Comparison of ENCODE assay signal across 10 cellular contexts in the genomic region with DNA sequence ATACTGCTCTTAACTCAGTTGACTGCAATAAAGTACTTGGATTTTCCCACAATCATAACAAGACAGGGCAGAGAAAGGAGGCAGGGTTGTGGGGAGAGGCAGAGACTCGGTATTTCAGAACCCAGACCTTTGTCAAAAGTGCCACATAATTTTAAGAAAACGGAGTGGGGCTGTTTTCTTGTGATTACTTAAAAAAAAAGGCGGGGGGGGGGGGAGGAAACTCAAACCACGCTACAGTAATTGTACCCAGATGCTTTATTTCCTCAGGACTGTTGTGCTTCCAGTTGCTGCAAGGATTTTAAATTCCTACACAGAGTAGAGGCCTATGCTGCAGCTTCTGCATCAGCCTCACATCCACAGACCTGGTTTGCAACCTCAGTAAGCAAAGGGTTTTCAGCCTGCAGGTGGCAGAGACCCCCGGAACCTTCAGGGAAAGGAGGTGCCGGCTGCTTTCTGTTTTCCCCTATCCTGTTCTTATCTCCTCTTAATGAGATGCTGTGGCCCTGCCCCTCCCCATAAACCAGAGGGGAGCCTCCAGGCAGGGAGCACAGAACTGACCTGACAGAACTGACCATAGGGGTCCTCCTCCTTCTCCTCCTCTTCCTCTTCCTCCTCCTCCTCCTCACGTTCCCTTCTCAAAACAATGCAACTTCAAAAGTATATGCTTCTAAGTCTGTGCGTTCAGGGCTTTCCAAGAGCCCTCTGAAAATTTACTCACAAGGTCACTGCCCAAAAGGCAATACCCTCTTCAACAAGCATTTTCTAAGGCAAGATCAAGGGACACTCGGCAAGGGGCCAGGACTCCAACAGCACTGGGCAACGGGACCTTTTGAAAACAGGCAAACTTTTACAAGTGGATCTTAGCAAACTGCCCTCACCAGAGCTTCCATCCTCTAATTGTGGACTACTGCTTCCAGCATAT. TPM values are rescaled to one million over a fixed set of nuclear protein-coding genes. Genes with fewer than 3 reads are reported as not detected.
A peak's percentile ranks its signal among the peaks of the same experiment; 100 is the strongest.
DNase-seq lines count a peak whose midpoint lies in the region; ATAC-seq and TF ChIP-seq lines count a peak whose summit lies in the region.
"Had no signal": no experiment of that assay in that cellular context is flagged by ENCODE, and none has a peak within 500 bp of the region (broad histone marks: within the 10 kb centered on the region; RNA-seq: fewer than 3 reads in every experiment).

No MANE protein-coding gene starts in this region.

- peak overlapping the region; percentile 10 for H3K4me3 ChIP-seq in CD4-positive, CD25-positive, alpha-beta regulatory T cell (ENCODE audit: low read depth, low read length)
- no peak overlapping the region for H3K4me3 ChIP-seq in HEK293 (ENCODE audit: low read depth, low read length)
- H3K4me3 ChIP-seq in colonic mucosa = no peak overlapping the region
- peak overlapping the region in 1 of 2 donors; percentile 22 for H3K4me3 ChIP-seq in muscle layer of colon (ENCODE audit: low read depth in 1 of 2, low read length in 2 of 2)
- H3K4me3 ChIP-seq in gastrocnemius medialis = no peak overlapping the region

- peaks cover 4 to 38% (median 21%) of the 10 kb centered on the region in 4 donors for H3K4me1 Mint-ChIP-seq in CD4-positive, CD25-positive, alpha-beta regulatory T cell

- in situ Hi-C loops in gastrocnemius medialis (cut with MboI; ENCODE audit: low sequenced_read_pairs in 4 of 4) = loop anchor here (10.0 to 25.0 kb wide), 4 partner anchors 99 to 592 kb away; no protein-coding TSS in a partner anchor

- no peaks in the 10 kb centered on the region for H3K9me3 ChIP-seq in CD4-positive, CD25-positive, alpha-beta regulatory T cell (ENCODE audit: control insufficient read depth in 2 of 2, low read length in 2 of 2)
- H3K9me3 ChIP-seq in HEK293 (ENCODE audit: control insufficient read depth, insufficient read depth, low read depth, low read length) (no peaks in the 10 kb centered on the region), colonic mucosa (no peaks in the 10 kb centered on the region), muscle layer of colon (ENCODE audit: low read length) (no peaks in the 10 kb centered on the region), gastrocnemius medialis (no peaks in the 10 kb centered on the region)

- intact Hi-C loops in colonic mucosa (cut with DNase I) = no loop called here
- intact Hi-C loops in gastrocnemius medialis (cut with DNase I; ENCODE audit: low total_unique reads) = loop anchor here (2.0 to 10.0 kb wide), 2 partner anchors 167 to 499 kb away; a partner anchor contains a TSS

- H3K9me3 Mint-ChIP-seq in CD4-positive, CD25-positive, alpha-beta regulatory T cell = no peaks in the 10 kb centered on the region
- H3K9me3 Mint-ChIP-seq: dendritic cell treated with granulocyte-macrophage colony-stimulating factor and Interleukin-4, amounts not matched to agents 40 ng/mL and 50 ng/mL, for 4 days had no signal

- no peak for DNase-seq in CD4-positive, CD25-positive, alpha-beta regulatory T cell
- DNase-seq in colonic mucosa (peak; percentile 55), gastrocnemius medialis (no peak)
- DNase-seq: NCI-H1105 had no signal

- peak overlapping the region in 1 of 3 donors; percentile 39 for H3K27ac Mint-ChIP-seq in CD4-positive, CD25-positive, alpha-beta regulatory T cell
- H3K27ac Mint-ChIP-seq: dendritic cell treated with granulocyte-macrophage colony-stimulating factor and Interleukin-4, amounts not matched to agents 40 ng/mL and 50 ng/mL, for 4 days had no signal

- H3K36me3 ChIP-seq in CD4-positive, CD25-positive, alpha-beta regulatory T cell (ENCODE audit: control insufficient read depth, insufficient read depth, low read length) = no peaks in the 10 kb centered on the region
- peaks cover 0 to 47% of the 10 kb centered on the region in 2 experiments; a peak in 2 of 3 replicates for H3K36me3 ChIP-seq in HEK293 (ENCODE audit: control insufficient read depth in 2 of 2, insufficient read depth in 1 of 2, low read length in 2 of 2)
- no peaks in the 10 kb centered on the region for H3K36me3 ChIP-seq in colonic mucosa
- peaks cover 10% of the 10 kb centered on the region for H3K36me3 ChIP-seq in muscle layer of colon (ENCODE audit: insufficient read depth, low read length)
- H3K36me3 ChIP-seq in gastrocnemius medialis = no peaks in the 10 kb centered on the region

- ATAC-seq in CD4-positive, CD25-positive, alpha-beta regulatory T cell (ENCODE audit: low read depth in 2 of 2) = no peak
- no peak for ATAC-seq in HG02763 (IDR thresholded peaks at IDR 0.05; ENCODE audit: unreplicated experiment)
- no peak for ATAC-seq in gastrocnemius medialis
- ATAC-seq in GM18511 (IDR thresholded peaks at IDR 0.05; ENCODE audit: unreplicated experiment) = no peak
- ATAC-seq in GM18517 (IDR thresholded peaks at IDR 0.05; ENCODE audit: unreplicated experiment) = no peak

- H3K27ac ChIP-seq in CD4-positive, CD25-positive, alpha-beta regulatory T cell (ENCODE audit: insufficient read depth, low read length, poor library complexity, severe bottlenecking) = no peak overlapping the region
- H3K27ac ChIP-seq in HEK293 (ENCODE audit: extremely low read depth, low read depth, low read length) (no peak overlapping the region), colonic mucosa (no peak overlapping the region), muscle layer of colon (ENCODE audit: low read depth, low read length) (peak overlapping the region; percentile 54), gastrocnemius medialis (no peak overlapping the region)

- peak overlapping the region; percentile 1 to 73 (median 23) for H3K4me3 Mint-ChIP-seq in CD4-positive, CD25-positive, alpha-beta regulatory T cell
- H3K4me3 Mint-ChIP-seq: dendritic cell treated with granulocyte-macrophage colony-stimulating factor and Interleukin-4, amounts not matched to agents 40 ng/mL and 50 ng/mL, for 4 days had no signal

- H3K27me3 ChIP-seq in CD4-positive, CD25-positive, alpha-beta regulatory T cell (ENCODE audit: control insufficient read depth, insufficient read depth, low read length) = peaks cover 4% of the 10 kb centered on the region
- H3K27me3 ChIP-seq in colonic mucosa (no peaks in the 10 kb centered on the region), muscle layer of colon (ENCODE audit: control insufficient read depth in 1 of 2, insufficient read depth in 2 of 2, low read length in 2 of 2) (no peaks in the 10 kb centered on the region), gastrocnemius medialis (no peaks in the 10 kb centered on the region)

- peaks cover 36% of the 10 kb centered on the region for H3K4me1 ChIP-seq in CD4-positive, CD25-positive, alpha-beta regulatory T cell (ENCODE audit: control insufficient read depth, insufficient read depth, low read length, poor library complexity, severe bottlenecking)
- peaks cover 23% of the 10 kb centered on the region for H3K4me1 ChIP-seq in HEK293 (ENCODE audit: control insufficient read depth, insufficient read depth, low read length)
- peaks cover 19% of the 10 kb centered on the region for H3K4me1 ChIP-seq in colonic mucosa
- H3K4me1 ChIP-seq in muscle layer of colon (ENCODE audit: insufficient read depth, low read length) = peaks cover 9% of the 10 kb centered on the region
- peaks cover 14 to 40% of the 10 kb centered on the region in 2 donors for H3K4me1 ChIP-seq in gastrocnemius medialis

- TF ChIP-seq CTCF in HEK293 (tag by site-specific recombination; IDR thresholded peaks at IDR 0.05) (no peak), colonic mucosa (IDR thresholded peaks at IDR 0.05) (no peak), gastrocnemius medialis (IDR thresholded peaks at IDR 0.05 in 4 of 5, conservative IDR thresholded peaks at IDR 0.05 in 1 of 5) (no peak)

- POLR2A ChIA-PET in HEK293 (lab: Yijun Ruan, JAX) = no interaction called here

- no peak for TF ChIP-seq POLR2A in gastrocnemius medialis (IDR thresholded peaks at IDR 0.05)

- CTCF ChIA-PET in HEK293 (lab: Yijun Ruan, JAX) = interaction anchor here (1.2 to 3.2 kb wide), 2 partner anchors 11 to 261 kb away, joined by 3 to 14 read pairs; no protein-coding TSS in a partner anchor

- no peaks in the 10 kb centered on the region for H3K27me3 Mint-ChIP-seq in CD4-positive, CD25-positive, alpha-beta regulatory T cell

- H3K9ac ChIP-seq in colonic mucosa (ENCODE audit: low read depth in 2 of 2, low read length in 2 of 2) (peak overlapping the region in 1 of 2 donors; percentile 37), muscle layer of colon (ENCODE audit: low read length) (no peak overlapping the region)

- H3K36me3 Mint-ChIP-seq in CD4-positive, CD25-positive, alpha-beta regulatory T cell = peaks cover 19% of the 10 kb centered on the region

TF ChIP-seq in HEK293, 187 proteins besides CTCF, POLR2A, EP300 and RAD21 (continues in another document):
- no peak for TF ChIP-seq KLF1 (tag by site-specific recombination; IDR thresholded peaks at IDR 0.05)
- no peak for TF ChIP-seq ZFHX2 (tag by site-specific recombination; conservative IDR thresholded peaks at IDR 0.05)
- TF ChIP-seq ZNF223 (tag by site-specific recombination; IDR thresholded peaks at IDR 0.05) = 0 out of 2 replicates have a peak, but pooled peaks have one; percentile 10
- TF ChIP-seq, protein P1, sequence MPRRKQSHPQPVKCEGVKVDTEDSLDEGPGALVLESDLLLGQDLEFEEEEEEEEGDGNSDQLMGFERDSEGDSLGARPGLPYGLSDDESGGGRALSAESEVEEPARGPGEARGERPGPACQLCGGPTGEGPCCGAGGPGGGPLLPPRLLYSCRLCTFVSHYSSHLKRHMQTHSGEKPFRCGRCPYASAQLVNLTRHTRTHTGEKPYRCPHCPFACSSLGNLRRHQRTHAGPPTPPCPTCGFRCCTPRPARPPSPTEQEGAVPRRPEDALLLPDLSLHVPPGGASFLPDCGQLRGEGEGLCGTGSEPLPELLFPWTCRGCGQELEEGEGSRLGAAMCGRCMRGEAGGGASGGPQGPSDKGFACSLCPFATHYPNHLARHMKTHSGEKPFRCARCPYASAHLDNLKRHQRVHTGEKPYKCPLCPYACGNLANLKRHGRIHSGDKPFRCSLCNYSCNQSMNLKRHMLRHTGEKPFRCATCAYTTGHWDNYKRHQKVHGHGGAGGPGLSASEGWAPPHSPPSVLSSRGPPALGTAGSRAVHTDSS (tag by site-specific recombination; IDR thresholded peaks at IDR 0.05) = peak; percentile 80

RNA-seq across cellular contexts. Expression of a gene that starts 7.5 kb away (rescaled TPM):
- total RNA-seq in CD4-positive, CD25-positive, alpha-beta regulatory T cell = 17.9 TPM
- 1 to 10 TPM in 3 of 4 donors, under 1 TPM in 1; 0.80 to 3.9 (median 1.7) TPM for polyA plus RNA-seq in CD4-positive, CD25-positive, alpha-beta regulatory T cell
- total RNA-seq in colonic mucosa (10 to 100 TPM; 38.0 to 41.6 TPM), gastrocnemius medialis (10 to 100 TPM in 3 of 4 donors, 1 to 10 TPM in 1; 9.9 to 27.2 (median 17.9) TPM)
